ENCODE assay signal across 8 cellular contexts in genomic region chr10:56360967-56361841, GRCh38. TPM values are rescaled to one million over a fixed set of nuclear protein-coding genes. Genes with fewer than 3 reads are reported as not detected.
A peak's percentile ranks its signal among the peaks of the same experiment; 100 is the strongest.
DNase-seq lines count a peak whose midpoint lies in the region; ATAC-seq, FAIRE-seq and TF ChIP-seq lines count a peak whose summit lies in the region.

A gene with protein sequence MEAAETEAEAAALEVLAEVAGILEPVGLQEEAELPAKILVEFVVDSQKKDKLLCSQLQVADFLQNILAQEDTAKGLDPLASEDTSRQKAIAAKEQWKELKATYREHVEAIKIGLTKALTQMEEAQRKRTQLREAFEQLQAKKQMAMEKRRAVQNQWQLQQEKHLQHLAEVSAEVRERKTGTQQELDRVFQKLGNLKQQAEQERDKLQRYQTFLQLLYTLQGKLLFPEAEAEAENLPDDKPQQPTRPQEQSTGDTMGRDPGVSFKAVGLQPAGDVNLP (minus strand): TSS chr10:56361259. CDS start chr10:56361236, 23 bp downstream.

- H3K9me3 ChIP-seq in H1 (ENCODE audit: insufficient read depth in 2 of 2, low read depth in 1 of 2, low read length in 1 of 2), result no peaks in the 10 kb centered on the region

- TF ChIP-seq POLR2A in H1 (IDR thresholded peaks at IDR 0.05; ENCODE audit: control extremely low read depth in 1 of 2, low read depth in 2 of 2, low read length in 2 of 2), result peak; percentile 89 to 98

- peak within 1 kb of the TSS; percentile 98 for H3K4me3 Mint-ChIP-seq in memory B cell

- peak within 1 kb of the TSS; percentile 73 for H2BK5ac ChIP-seq in H1 (ENCODE audit: low read depth, low read length)

- H3K4me2 ChIP-seq in H1 (ENCODE audit: insufficient read depth in 1 of 2, low read depth in 2 of 2, low read length in 2 of 2), result peak within 1 kb of the TSS; percentile 88 to 98

- H2AFZ ChIP-seq in H1 (ENCODE audit: low read length), result peak within 1 kb of the TSS; percentile 97

- H3K4me3 ChIP-seq in H1 (ENCODE audit: extremely low read depth in 1 of 4, insufficient read depth in 2 of 4, low read depth in 3 of 4, low read length in 4 of 4), result peak within 1 kb of the TSS; percentile 96 to 99 (median 98)

- no peaks in the 10 kb centered on the region for H4K20me1 ChIP-seq in H1 (replicated peaks in 1 of 2; ENCODE audit: control insufficient read depth in 1 of 2, insufficient read depth in 2 of 2, low read length in 2 of 2)

- H3K79me1 ChIP-seq in H1 (ENCODE audit: low read depth, low read length), result peaks cover 11% of the 10 kb centered on the region

- H2BK15ac ChIP-seq in H1 (ENCODE audit: low read length), result no peak within 1 kb of the TSS

- POLR2A ChIA-PET in activated CD8-positive, alpha-beta memory T cell treated with anti-CD3 and anti-CD28 coated beads for 36 hours (lab: Charles Lee), result interaction anchor here (0.7 kb wide), 1 partner anchor 1117 kb away, joined by 4 read pairs; no protein-coding TSS in a partner anchor
- POLR2A ChIA-PET in H1 (lab: Charles Lee; ENCODE audit: partially characterized antibody), result interaction anchor here (1.2 to 2.5 kb wide), 2 partner anchors 10 to 13 kb away, joined by 3 to 13 read pairs; no protein-coding TSS in a partner anchor

- peak within 1 kb of the TSS; percentile 94 to 95 (median 94) for H3K9ac ChIP-seq in H1 (replicated peaks in 1 of 4; ENCODE audit: extremely low read depth in 1 of 4, low read depth in 3 of 4, low read length in 3 of 4)

- H3K18ac ChIP-seq in H1 (ENCODE audit: extremely low read depth, low read length), result peak within 1 kb of the TSS; percentile 78

- peak within 1 kb of the TSS; percentile 33 for H4K5ac ChIP-seq in H1 (ENCODE audit: insufficient read length, low read depth, low read length)

- peaks cover 9% of the 10 kb centered on the region for H3K4me1 Mint-ChIP-seq in memory B cell

- H3K27ac Mint-ChIP-seq in memory B cell, result peak within 1 kb of the TSS; percentile 80

- 1% methylated on average over 52 of the region's 52 CpGs; no CpG with 5 or more reads in 1 of the 2 experiments for WGBS in H1 (ENCODE audit: extremely low coverage in 1 of 2, insufficient coverage in 1 of 2, insufficient read length in 1 of 2, insufficient replicate concordance in 2 of 2, low coverage in 1 of 2, low lambda C conversion rate in 2 of 2, missing lambda C conversion rate in 1 of 2), 2 experiments

- no peak within 1 kb of the TSS for H2BK120ac ChIP-seq in H1 (replicated peaks; ENCODE audit: low read depth, low read length)

- no peak for TF ChIP-seq EP300 in H1 (IDR thresholded peaks at IDR 0.05; ENCODE audit: borderline replicate concordance in 1 of 2, low read depth in 2 of 2, low read length in 2 of 2)

- peaks cover 9% of the 10 kb centered on the region for H3K23me2 ChIP-seq in H1 (ENCODE audit: low read depth, low read length)

- TF ChIP-seq RAD21 in H1 (IDR thresholded peaks at IDR 0.05 in 1 of 2, conservative IDR thresholded peaks at IDR 0.05 in 1 of 2; ENCODE audit: low read depth in 2 of 2, low read length in 2 of 2), result no peak

- peak within 1 kb of the TSS; percentile 91 for H3K27ac ChIP-seq in H1 (ENCODE audit: low read depth, low read length)

- no peaks in the 10 kb centered on the region for H3K27me3 Mint-ChIP-seq in memory B cell

- H3K36me3 ChIP-seq in H1 (ENCODE audit: control insufficient read depth in 2 of 4, insufficient read depth in 4 of 4, low read length in 3 of 4), result peaks cover 9 to 32% (median 24%) of the 10 kb centered on the region in 4 experiments

- peak within 1 kb of the TSS; percentile 33 for H3K56ac ChIP-seq in H1 (replicated peaks; ENCODE audit: insufficient read length, low read depth, low read length)

- H3K9me3 Mint-ChIP-seq in memory B cell, result no peaks in the 10 kb centered on the region

- TF ChIP-seq CTCF in H1 (IDR thresholded peaks at IDR 0.05; ENCODE audit: control extremely low read depth in 1 of 3, insufficient read depth in 1 of 3, low read depth in 1 of 3, low read length in 3 of 3), result no peak

- peak; percentile 97 for DNase-seq in COR-L47 (lab: John Stamatoyannopoulos, UW)
- DNase-seq in HT1080 (ENCODE audit: low read depth), result peak; percentile 96
- peak; percentile 96 to 99 for DNase-seq in NOMO-1 (lab: John Stamatoyannopoulos, UW; ENCODE audit: unreplicated experiment in 2 of 2)
- DNase-seq in H1 (ENCODE audit: low read depth in 1 of 2, low spot score in 2 of 2), result peak; percentile 89
- DNase-seq in memory B cell (ENCODE audit: low spot score in 2 of 2), result peak; percentile 86 to 87
- peak; percentile 80 for DNase-seq in stimulated activated CD8-positive, alpha-beta memory T cell treated with anti-CD3 and anti-CD28 coated beads, Interleukin-12 subunit alpha, Interleukin-12 subunit beta, amount 100 ng/mL, for 1 hour (ENCODE audit: low read depth)

- H3K4me1 ChIP-seq in H1 (replicated peaks in 1 of 4; ENCODE audit: control insufficient read depth in 3 of 4, insufficient read depth in 4 of 4, low read length in 3 of 4), result peaks cover 0 to 9% (median 3%) of the 10 kb centered on the region in 4 experiments; a peak in 5 of 7 replicates

- peak; percentile 99 for ATAC-seq in GM21367 (IDR thresholded peaks at IDR 0.05; ENCODE audit: unreplicated experiment)
- ATAC-seq in memory B cell (ENCODE audit: low read depth), result peak; percentile 96

- no peak within 1 kb of the TSS for H4K91ac ChIP-seq in H1 (replicated peaks; ENCODE audit: insufficient read length, low read length)

- no peak within 1 kb of the TSS for H3K23ac ChIP-seq in H1 (ENCODE audit: insufficient read length)

- no peak within 1 kb of the TSS for H2BK20ac ChIP-seq in H1 (ENCODE audit: low read length)

- peak; percentile 78 for FAIRE-seq in H1 (lab: Jason Lieb, UNC)

- H2BK12ac ChIP-seq in H1 (ENCODE audit: low read depth, low read length), result peak within 1 kb of the TSS; percentile 39; the same call in 1 of the 2 replicates

- H3K36me3 Mint-ChIP-seq in memory B cell, result no peaks in the 10 kb centered on the region

- H2AK5ac ChIP-seq in H1 (ENCODE audit: low read depth, low read length), result peak within 1 kb of the TSS; percentile 86

- H3K14ac ChIP-seq in H1 (ENCODE audit: insufficient read length), result no peak within 1 kb of the TSS

- H4K8ac ChIP-seq in H1 (ENCODE audit: extremely low read depth, insufficient read depth, low read length), result peak within 1 kb of the TSS; percentile 94; the same call in 1 of the 2 replicates

- no peaks in the 10 kb centered on the region for H3K27me3 ChIP-seq in H1 (replicated peaks in 1 of 4; ENCODE audit: control insufficient read depth in 3 of 4, extremely low read depth in 1 of 4, insufficient read depth in 3 of 4, low read length in 3 of 4)

- H3K79me2 ChIP-seq in H1 (ENCODE audit: control insufficient read depth in 1 of 2, insufficient read depth in 2 of 2, low read length in 2 of 2), result peaks cover 6 to 28% of the 10 kb centered on the region in 2 experiments; a peak in 3 of 4 replicates

- H3K4ac ChIP-seq in H1 (replicated peaks; ENCODE audit: insufficient read length, low read depth, low read length), result peak within 1 kb of the TSS; percentile 32

- CTCF ChIA-PET in activated CD8-positive, alpha-beta memory T cell treated with anti-CD3 and anti-CD28 coated beads for 36 hours (lab: Charles Lee), result no interaction called here
- CTCF ChIA-PET in H1 (lab: Charles Lee; ENCODE audit: partially characterized antibody), result interaction anchor here (0.6 to 1.3 kb wide), 2 partner anchors 10 to 1806 kb away, joined by 3 to 4 read pairs; no protein-coding TSS in a partner anchor

TF ChIP-seq in H1, 55 proteins besides CTCF, POLR2A, EP300 and RAD21 (continues in another document):
- TF ChIP-seq NRF1 (IDR thresholded peaks at IDR 0.05; ENCODE audit: low read depth, low read length) (peak; percentile 66), PHF8 (conservative IDR thresholded peaks at IDR 0.05; ENCODE audit: low read depth, low read length) (peak; percentile 93), BCL11A (IDR thresholded peaks at IDR 0.05; ENCODE audit: low read depth in 2 of 2, low read length in 2 of 2) (no peak), KDM4A (IDR thresholded peaks at IDR 0.05; ENCODE audit: low read depth, low read length, severe bottlenecking) (peak; percentile 43), SUZ12 (IDR thresholded peaks at IDR 0.05; ENCODE audit: low read length) (no peak), CHD2 (IDR thresholded peaks at IDR 0.05; ENCODE audit: low read length) (peak; percentile 62), RNF2 (IDR thresholded peaks at IDR 0.05; ENCODE audit: borderline replicate concordance, low read depth, low read length, missing control alignments, poor library complexity, severe bottlenecking) (no peak), BACH1 (IDR thresholded peaks at IDR 0.05; ENCODE audit: low read length) (no peak), SP2 (IDR thresholded peaks at IDR 0.05; ENCODE audit: low read length) (peak; percentile 33; the same call in 1 of the 2 replicates), TBP (IDR thresholded peaks at IDR 0.05; ENCODE audit: low read depth, low read length) (peak; percentile 80), POLR2AphosphoS5 (IDR thresholded peaks at IDR 0.05; ENCODE audit: low read depth, low read length) (peak; percentile 96), KDM5A (IDR thresholded peaks at IDR 0.05; ENCODE audit: low read length) (peak; percentile 88), SAP30 (IDR thresholded peaks at IDR 0.05; ENCODE audit: insufficient read depth, insufficient replicate concordance, low read length) (peak; percentile 60), HDAC2 (IDR thresholded peaks at IDR 0.05; ENCODE audit: borderline replicate concordance in 1 of 2, low read depth in 2 of 2, low read length in 2 of 2) (peak in 1 of 2 experiments; percentile 54; a peak in 1 of 4 replicates), BRCA1 (IDR thresholded peaks at IDR 0.05; ENCODE audit: low read depth, low read length) (no peak), POU5F1 (IDR thresholded peaks at IDR 0.05; ENCODE audit: low read depth, low read length) (no peak), SIRT6 (IDR thresholded peaks at IDR 0.05; ENCODE audit: low read length) (no peak), TAF1 (IDR thresholded peaks at IDR 0.05; ENCODE audit: low read depth, low read length) (peak; percentile 94)

RNA-seq across cellular contexts. Expression of the gene that starts here (rescaled TPM):
- 152 and 155 TPM in 2 replicates for total RNA-seq in HT1080 (2014; rRNA removed; shearing (Covaris generic))
- polyA plus RNA-seq in HT1080 (2015; cell fraction: cytosol; rRNA removed), result 74.8 and 91.5 TPM in 2 replicates
- polyA plus RNA-seq in HT1080 (2015; cell fraction: nucleus; rRNA removed), result 105 and 111 TPM in 2 replicates
- total RNA-seq in activated CD8-positive, alpha-beta memory T cell treated with anti-CD3 and anti-CD28 coated beads for 36 hours, result 100 to 1,000 TPM; 116 to 119 TPM
- total RNA-seq in H1 (2021; fragmentation: NEBNext Ultra II Directional; extraction: Animal tissue kit (Norgen Biotek cat#: 25700)), result 71.2 and 73.4 TPM in 2 replicates
- 44.4 and 52.1 TPM in 2 replicates for polyA plus RNA-seq in H1 (2011; rRNA removed)
- polyA plus RNA-seq in H1 (2011; cell fraction: cytosol; rRNA removed), result 77.0 TPM
- polyA plus RNA-seq in H1 (2011; cell fraction: nucleus; rRNA removed), result 72.6 TPM
- 77.9 to 94.5 TPM (median 84.7 TPM) in 4 replicates for polyA plus RNA-seq in H1 (2012, experiment 1 of 2)
- polyA plus RNA-seq in H1 (2012, experiment 2 of 2), result 25.5 TPM
- polyA plus RNA-seq in H1 (2013, experiment 1 of 2), result 49.6 TPM
- polyA plus RNA-seq in H1 (2013, experiment 2 of 2), result 48.6 TPM
- polyA minus RNA-seq in H1 (2011; rRNA and poly(A)+ RNA removed), result 54.7 and 58.7 TPM in 2 replicates
- 32.7 TPM for polyA minus RNA-seq in H1 (2011; cell fraction: cytosol; rRNA and poly(A)+ RNA removed)
- polyA minus RNA-seq in H1 (2011; cell fraction: nucleus; rRNA and poly(A)+ RNA removed), result 53.4 TPM

Comparison
In these comparisons a context has a peak if more than half of its experiments do, and no peak if none do; other contexts are left out.
1. Peak in every context shown above with its lines: DNase-seq, ATAC-seq, H3K4me3 ChIP-seq and H3K27ac ChIP-seq.